Comparison of ENCODE assay signal across 2 cellular contexts in the genomic region with DNA sequence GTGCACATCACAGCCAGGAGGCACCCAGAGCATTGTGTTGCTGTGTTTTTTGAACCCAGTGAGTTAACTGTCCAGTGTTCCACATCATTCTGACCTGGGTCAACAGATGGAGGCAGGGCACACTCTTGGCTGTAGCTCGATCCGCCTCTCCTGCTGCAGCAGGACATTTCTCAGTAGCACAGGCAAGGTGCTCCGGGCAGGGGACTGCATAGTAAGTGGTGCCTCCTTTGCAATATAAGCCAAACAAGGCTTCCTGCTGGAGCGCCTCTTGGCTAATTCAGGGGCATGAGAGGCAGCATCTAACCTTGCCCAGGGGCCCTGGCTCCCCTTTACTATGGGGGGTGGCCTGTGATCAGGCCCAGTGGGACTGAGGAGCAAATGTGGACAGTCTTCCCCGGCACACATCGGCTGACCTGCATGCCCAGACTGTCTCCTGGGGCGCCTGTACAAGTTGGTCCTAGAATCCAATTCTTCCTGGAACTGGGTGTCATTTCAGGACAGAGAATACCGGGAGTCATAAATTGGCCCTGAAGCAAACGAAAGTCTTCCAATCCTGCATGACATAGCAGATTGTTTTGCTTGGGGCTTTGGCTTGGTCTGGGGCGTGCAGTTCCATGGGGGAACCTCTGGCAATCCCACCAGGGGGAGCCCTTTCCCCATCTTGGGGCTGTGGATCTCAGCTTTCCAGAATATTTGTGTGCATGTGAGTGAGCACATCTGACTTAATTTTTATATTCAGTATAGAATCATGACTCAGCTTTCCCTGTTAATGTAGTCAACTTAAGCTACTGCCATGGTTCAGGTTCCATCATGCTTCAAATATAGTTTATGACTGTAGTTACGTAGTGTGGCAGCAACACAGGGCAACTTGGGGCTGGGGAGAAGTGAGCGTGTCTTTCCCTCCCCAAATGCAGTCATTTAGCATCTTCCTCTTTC.
TF ChIP-seq lines count a peak whose summit lies in the region.

No MANE protein-coding gene starts in this region.

TF ChIP-seq in HCT116, 20 proteins besides CTCF, POLR2A, EP300 and RAD21:
- TF ChIP-seq ELF1 (IDR thresholded peaks at IDR 0.05; ENCODE audit: borderline replicate concordance, low read depth), result no peak
- peak; percentile 17 for TF ChIP-seq YY1 (IDR thresholded peaks at IDR 0.05; ENCODE audit: extremely low read depth, insufficient replicate concordance, low read depth, low read length)
TF ChIP-seq in HCT116: peak in this region for 1.

TF ChIP-seq in H1, 55 proteins besides CTCF, POLR2A, EP300 and RAD21:
- peak; percentile 33; the same call in 1 of the 2 replicates for TF ChIP-seq MAFK (IDR thresholded peaks at IDR 0.05; ENCODE audit: low read depth, low read length)
- no peak for TF ChIP-seq TEAD4 (IDR thresholded peaks at IDR 0.05; ENCODE audit: low read depth, low read length)
- peak; percentile 61; the same call in 1 of the 2 replicates for TF ChIP-seq YY1 (IDR thresholded peaks at IDR 0.05; ENCODE audit: low read depth, low read length)
- TF ChIP-seq JUND (IDR thresholded peaks at IDR 0.05; ENCODE audit: low read length), result peak; percentile 27; the same call in 1 of the 2 replicates
- TF ChIP-seq BACH1 (IDR thresholded peaks at IDR 0.05; ENCODE audit: low read length), result 0 out of 2 replicates have a peak, but pooled peaks have one; percentile 15
